Comparison of ENCODE assay signal across 8 cellular contexts in genomic region chr19:6199240-6199983, GRCh38.
A peak's percentile ranks its signal among the peaks of the same experiment; 100 is the strongest.
DNase-seq lines count a peak whose midpoint lies in the region; ATAC-seq and TF ChIP-seq lines count a peak whose summit lies in the region.

No MANE protein-coding gene starts in this region.

- H4K8ac ChIP-seq in IMR-90 (ENCODE audit: low read depth in 2 of 2, low read length in 2 of 2): peak overlapping the region; percentile 77 to 98

- H3K9ac ChIP-seq in IMR-90 (ENCODE audit: low read depth, low read length): peak overlapping the region; percentile 92

- in situ Hi-C loops in IMR-90 (cut with MboI; ENCODE audit: low sequenced_read_pairs): no loop called here

- H2BK120ac ChIP-seq in IMR-90 (ENCODE audit: low read depth, low read length): peak overlapping the region; percentile 25; the same call in 1 of the 2 replicates

- H4K5ac ChIP-seq in IMR-90 (ENCODE audit: low read depth, low read length): peak overlapping the region; percentile 80

- peak overlapping the region; percentile 92 for H3K14ac ChIP-seq in IMR-90 (replicated peaks; ENCODE audit: low read depth, low read length)

- H2AK5ac ChIP-seq in IMR-90 (ENCODE audit: low read depth, low read length): peak overlapping the region; percentile 46

- no peaks in the 10 kb centered on the region for H3K27me3 ChIP-seq in IMR-90 (ENCODE audit: control insufficient read depth, insufficient read depth, low read length)

- peak overlapping the region; percentile 54; the same call in 1 of the 2 replicates for H3K56ac ChIP-seq in IMR-90 (ENCODE audit: extremely low read depth, insufficient read depth, low read length)

- H3K36me3 ChIP-seq in IMR-90 (ENCODE audit: control insufficient read depth, insufficient read depth, low read length) (no peaks in the 10 kb centered on the region), OCI-LY7 (ENCODE audit: insufficient read depth, low read length) (peaks cover 17% of the 10 kb centered on the region), mucosa of descending colon (ENCODE audit: low read depth) (peaks cover 3% of the 10 kb centered on the region)

- H3K4me1 ChIP-seq in IMR-90 (ENCODE audit: control insufficient read depth, insufficient read depth, low read length) (peaks cover 6% of the 10 kb centered on the region), OCI-LY7 (ENCODE audit: insufficient read depth, low read length, poor library complexity, severe bottlenecking) (peaks cover 44% of the 10 kb centered on the region), mucosa of descending colon (ENCODE audit: low read depth) (peaks cover 13% of the 10 kb centered on the region)

- H4K91ac ChIP-seq in IMR-90 (ENCODE audit: insufficient read depth, low read depth, low read length): peak overlapping the region; percentile 84; the same call in 1 of the 2 replicates

- TF ChIP-seq CTCF in IMR-90 (conservative IDR thresholded peaks at IDR 0.05; ENCODE audit: low read depth, low read length) (peak; percentile 29; the same call in 1 of the 2 replicates), OCI-LY7 (conservative IDR thresholded peaks at IDR 0.05; ENCODE audit: low read length) (no peak), epithelial cell of proximal tubule (conservative IDR thresholded peaks at IDR 0.05; ENCODE audit: low read depth, low read length) (peak; percentile 23), mucosa of descending colon (IDR thresholded peaks at IDR 0.05) (no peak)

- POLR2A ChIA-PET in IMR-90 (lab: Charles Lee; ENCODE audit: unreplicated experiment): interaction anchor here (0.6 kb wide), 1 partner anchor 161 kb away, joined by 4 read pairs; no protein-coding TSS in a partner anchor
- POLR2A ChIA-PET in OCI-LY7 (lab: Charles Lee): interaction anchor here (0.6 to 0.8 kb wide), 5 partner anchors 86 to 669 kb away, joined by 3 to 6 read pairs (median 4); no protein-coding TSS in a partner anchor

- no peak for TF ChIP-seq RAD21 in IMR-90 (IDR thresholded peaks at IDR 0.05; ENCODE audit: low read length)

- no TSS peak for BruUV-seq in IMR-90 (replicated peaks; lab: Mats Ljungman, UMichigan)
- no TSS peak for BruUV-seq in OCI-LY7 (replicated peaks; lab: Mats Ljungman, UMichigan)

- H3K79me1 ChIP-seq in IMR-90 (ENCODE audit: low read depth in 1 of 2, low read length in 2 of 2): peaks cover 16 to 22% of the 10 kb centered on the region in 2 experiments

- peak overlapping the region; percentile 88 for H2AK9ac ChIP-seq in IMR-90 (replicated peaks; ENCODE audit: low read depth, low read length, poor library complexity)

- no peak overlapping the region for H3K18ac ChIP-seq in IMR-90 (ENCODE audit: low read depth, low read length)

- H3K9me2 ChIP-seq in OCI-LY7 (ENCODE audit: insufficient read depth, low read length): no peaks in the 10 kb centered on the region

- peak overlapping the region; percentile 57 for H2BK5ac ChIP-seq in IMR-90 (ENCODE audit: low read depth, low read length, poor library complexity, severe bottlenecking)

- no peaks in the 10 kb centered on the region for H3K9me3 ChIP-seq in IMR-90 (ENCODE audit: control insufficient read depth, insufficient read depth, low read length)
- H3K9me3 ChIP-seq in OCI-LY7 (ENCODE audit: low read length): no peaks in the 10 kb centered on the region; the same call in 1 of the 2 replicates
- no peaks in the 10 kb centered on the region for H3K9me3 ChIP-seq in mucosa of descending colon

- intact Hi-C loops in IMR-90 (cut with micrococcal nuclease) (no loop called here), OCI-LY7 (cut with micrococcal nuclease; ENCODE audit: unreplicated experiment) (no loop called here), mucosa of descending colon (cut with DNase I, micrococcal nuclease) (no loop called here)

- H4K20me1 ChIP-seq in IMR-90 (ENCODE audit: insufficient read depth, low read length) (no peaks in the 10 kb centered on the region), OCI-LY7 (ENCODE audit: insufficient read depth, low read length) (no peaks in the 10 kb centered on the region)

- H2BK15ac ChIP-seq in IMR-90 (ENCODE audit: low read depth, low read length): no peak overlapping the region

- WGBS in IMR-90 (ENCODE audit: extremely low coverage in 2 of 2, insufficient read length in 1 of 2), 2 experiments: 1% methylated on average over 23 of the region's 67 CpGs; no CpG with 5 or more reads in 1 of the 2 experiments

- peak; percentile 92 for DNase-seq in DMS114 treated with DMSO at 0.1 percent for 48 hours (lab: John Stamatoyannopoulos, UW; ENCODE audit: unreplicated experiment)
- peak; percentile 98 for DNase-seq in IMR-90
- DNase-seq in OCI-LY7 (ENCODE audit: low spot score): peak; percentile 99
- DNase-seq in activated T-cell treated with anti-CD3 and anti-CD28 coated beads for 48 hours (ENCODE audit: low read depth): peak; percentile 100
- DNase-seq in epithelial cell of proximal tubule (ENCODE audit: low read depth): peak; percentile 70
- peak; percentile 98 to 99 (median 99) for DNase-seq in mucosa of descending colon
- peak; percentile 99 to 100 for DNase-seq in stimulated activated CD8-positive, alpha-beta memory T cell treated with anti-CD3 and anti-CD28 coated beads, Interleukin-4, amount 100 ng/mL, for 1 hour (ENCODE audit: low read depth in 2 of 2, low spot score in 1 of 2)

- H2BK20ac ChIP-seq in IMR-90 (ENCODE audit: low read depth, low read length): no peak overlapping the region

- peak overlapping the region; percentile 99 for H2AFZ ChIP-seq in IMR-90 (replicated peaks; ENCODE audit: low read length, poor library complexity)
- peak overlapping the region; percentile 81 for H2AFZ ChIP-seq in OCI-LY7 (ENCODE audit: low read length)

- H3K79me2 ChIP-seq in OCI-LY7 (ENCODE audit: insufficient read depth, low read depth, low read length): peaks cover 12% of the 10 kb centered on the region

- dilution Hi-C loops in IMR-90 (cut with HindIII; ENCODE audit: low sequenced_read_pairs, unreplicated experiment): no loop called here

- peak overlapping the region; percentile 90 for H3K4me2 ChIP-seq in IMR-90 (ENCODE audit: low read depth, low read length)
- H3K4me2 ChIP-seq in OCI-LY7 (ENCODE audit: low read length): peak overlapping the region; percentile 94

- H3K27ac ChIP-seq in IMR-90 (ENCODE audit: insufficient read depth, low read length) (peak overlapping the region; percentile 71), OCI-LY7 (ENCODE audit: low read depth, low read length, poor library complexity, severe bottlenecking) (peak overlapping the region; percentile 79)

- H3K4me3 ChIP-seq in IMR-90 (ENCODE audit: insufficient read depth, low read depth, low read length): peak overlapping the region; percentile 76
- peak overlapping the region; percentile 87 for H3K4me3 ChIP-seq in OCI-LY7 (ENCODE audit: low read depth, low read length, poor library complexity, severe bottlenecking)
- peak overlapping the region; percentile 96 for H3K4me3 ChIP-seq in epithelial cell of proximal tubule (ENCODE audit: low read depth, low read length)
- H3K4me3 ChIP-seq in mucosa of descending colon: peak overlapping the region; percentile 42

- peak overlapping the region; percentile 88 for H3K23ac ChIP-seq in IMR-90 (ENCODE audit: low read depth, low read length)

- CTCF ChIA-PET in IMR-90 (lab: Yijun Ruan, JAX) (interaction anchor here (2.0 kb wide), 1 partner anchor 19 kb away, joined by 6 read pairs; no protein-coding TSS in a partner anchor), OCI-LY7 (lab: Charles Lee; ENCODE audit: unreplicated experiment) (interaction anchor here (0.6 kb wide), 1 partner anchor 23 kb away, joined by 3 read pairs; no protein-coding TSS in a partner anchor)

- peaks cover 5% of the 10 kb centered on the region; the same call in 1 of the 2 replicates for H3K9me1 ChIP-seq in IMR-90 (ENCODE audit: insufficient read depth, low read length)

- TF ChIP-seq POLR2A in IMR-90 (IDR thresholded peaks at IDR 0.05; ENCODE audit: low read depth, low read length): no peak

- ATAC-seq in GM21526 (IDR thresholded peaks at IDR 0.05; ENCODE audit: low FRiP score, unreplicated experiment): peak; percentile 74
- peak; percentile 91 for ATAC-seq in IMR-90 (ENCODE audit: low read depth)
- ATAC-seq in mucosa of descending colon: peak; percentile 99

- H3K4ac ChIP-seq in IMR-90 (ENCODE audit: low read depth, low read length): peak overlapping the region; percentile 88; the same call in 1 of the 2 replicates

TF ChIP-seq in IMR-90, 13 proteins besides CTCF, POLR2A, EP300 and RAD21:
- TF ChIP-seq ELK1 (IDR thresholded peaks at IDR 0.05; ENCODE audit: borderline replicate concordance, low read depth, low read length) (no peak), NFE2L2 (IDR thresholded peaks at IDR 0.05; ENCODE audit: low read depth, low read length) (no peak), USF2 (IDR thresholded peaks at IDR 0.05; ENCODE audit: low read depth, low read length) (no peak), MAFK (IDR thresholded peaks at IDR 0.05; ENCODE audit: low read depth, low read length) (no peak), FOS (IDR thresholded peaks at IDR 0.05; ENCODE audit: low read depth, low read length) (peak; percentile 26), MAZ (IDR thresholded peaks at IDR 0.05; ENCODE audit: borderline replicate concordance, low read depth, low read length) (peak; percentile 90), CEBPB (IDR thresholded peaks at IDR 0.05; ENCODE audit: low read depth, low read length) (no peak), MXI1 (IDR thresholded peaks at IDR 0.05; ENCODE audit: borderline replicate concordance, low read depth, low read length) (peak; percentile 50; the same call in 1 of the 2 replicates), CHD1 (IDR thresholded peaks at IDR 0.05; ENCODE audit: low read depth, low read length) (no peak), RFX5 (IDR thresholded peaks at IDR 0.05; ENCODE audit: low read depth, low read length) (no peak), RCOR1 (IDR thresholded peaks at IDR 0.05; ENCODE audit: insufficient replicate concordance, low read length) (no peak), BHLHE40 (IDR thresholded peaks at IDR 0.05; ENCODE audit: low read depth, low read length) (no peak), SMC3 (IDR thresholded peaks at IDR 0.05; ENCODE audit: low read depth, low read length) (no peak)

Comparison
In these comparisons a context has a peak if more than half of its experiments do, and no peak if none do; other contexts are left out.
1. Peak in every context shown above with its lines: DNase-seq, ATAC-seq, H3K4me3 ChIP-seq and H3K27ac ChIP-seq.
2. H3K4me3 ChIP-seq: peak in every context shown above with its lines; median percentile 96 in epithelial cell of proximal tubule; 87 in OCI-LY7; 76 in IMR-90; 42 in mucosa of descending colon.
3. CTCF ChIP-seq: peak in IMR-90 (single experiment) and epithelial cell of proximal tubule (single experiment); none in OCI-LY7 (single experiment) and mucosa of descending colon (single experiment).